1 cellular context compared by ENCODE assay signal in genomic region chr6:16769986-16770376, GRCh38.
TF ChIP-seq lines count a peak whose summit lies in the region.

No MANE protein-coding gene starts in this region.

TF ChIP-seq in endothelial cell of umbilical vein, 7 proteins besides CTCF, POLR2A, EP300 and RAD21 (continued from another document):
- TF ChIP-seq MAX (IDR thresholded peaks at IDR 0.05; ENCODE audit: insufficient read depth, insufficient read length): no peak
TF ChIP-seq in endothelial cell of umbilical vein: peak in this region for 1.
